Comparison of ENCODE assay signal across 9 cellular contexts in genomic region chr1:203408485-203409229, GRCh38. TPM values are rescaled to one million over a fixed set of nuclear protein-coding genes. Genes with fewer than 3 reads are reported as not detected.
DNase-seq lines count a peak whose midpoint lies in the region; ATAC-seq and TF ChIP-seq lines count a peak whose summit lies in the region.
"Had no signal": no experiment of that assay in that cellular context is flagged by ENCODE, and none has a peak within 500 bp of the region (broad histone marks: within the 10 kb centered on the region; RNA-seq: fewer than 3 reads in every experiment).

No MANE protein-coding gene starts in this region.

- no peak for ATAC-seq in HG02981 (IDR thresholded peaks at IDR 0.05; ENCODE audit: unreplicated experiment)
- ATAC-seq in GM19328 (IDR thresholded peaks at IDR 0.05; ENCODE audit: unreplicated experiment), result no peak

- DNase-seq in AG09319 (ENCODE audit: extremely low read depth, low read depth) (peak; percentile 22), SJSA1 (ENCODE audit: low read depth in 1 of 2, low spot score in 2 of 2) (peak; percentile 63 to 71), foreskin melanocyte (peak; percentile 55), non-pigmented ciliary epithelial cell (ENCODE audit: low read depth) (peak; percentile 10), HT-29 (ENCODE audit: low spot score) (no peak), GM10248 (ENCODE audit: extremely low spot score) (no peak)
- DNase-seq: activated CD4-positive, CD25-positive, alpha-beta regulatory T cell had no signal

- H3K9me3 ChIP-seq in SJSA1 (replicated peaks), result no peaks in the 10 kb centered on the region

- POLR2A ChIA-PET in GM10248 (lab: Yijun Ruan, JAX), result no interaction called here

- no peaks in the 10 kb centered on the region for H3K36me3 ChIP-seq in SJSA1

- no peaks in the 10 kb centered on the region for H3K27me3 ChIP-seq in SJSA1 (replicated peaks)

- H3K4me1 ChIP-seq in SJSA1 (replicated peaks), result peaks cover 11% of the 10 kb centered on the region

- no peak overlapping the region for H3K4me3 ChIP-seq in SJSA1

- TF ChIP-seq CTCF in AG09319 (IDR thresholded peaks at IDR 0.05; ENCODE audit: low read depth, low read length) (no peak), GM10248 (IDR thresholded peaks at IDR 0.05; ENCODE audit: control extremely low read depth, extremely low read depth, low read depth, missing control alignments) (no peak)

- H3K27ac ChIP-seq in SJSA1, result no peak overlapping the region

- CTCF ChIA-PET in GM10248 (lab: Yijun Ruan, JAX), result no interaction called here

RNA-seq across cellular contexts. Expression of gene FMOD, which starts 57.7 kb away (rescaled TPM):
- total RNA-seq in SJSA1 (2014; rRNA removed; shearing (Covaris generic)), result 0.66 and 0.87 TPM in 2 replicates
- 0.10 TPM in 1 of 2 replicates, not detected in the other for total RNA-seq in HT-29 (2014; rRNA removed; shearing (Covaris generic))

Comparison
In these comparisons a context has a peak if more than half of its experiments do, and no peak if none do; other contexts are left out.
1. DNase-seq: peak in AG09319 (single experiment), SJSA1 (2 of 2), foreskin melanocyte (single experiment) and non-pigmented ciliary epithelial cell (single experiment); none in HT-29 (single experiment) and GM10248 (single experiment).